In genomic region chr9:136712690-136713554, GRCh38 we compare ENCODE assay signal across 11 cellular contexts. TPM values are rescaled to one million over a fixed set of nuclear protein-coding genes. Genes with fewer than 3 reads are reported as not detected.
DNase-seq lines count a peak whose midpoint lies in the region; ATAC-seq, FAIRE-seq and TF ChIP-seq lines count a peak whose summit lies in the region.
"Had no signal": no experiment of that assay in that cellular context is flagged by ENCODE, and none has a peak within 500 bp of the region (broad histone marks: within the 10 kb centered on the region; RNA-seq: fewer than 3 reads in every experiment).

No MANE protein-coding gene starts in this region.

- peaks cover 42% of the 10 kb centered on the region for H3K4me1 Mint-ChIP-seq in endothelial cell (ENCODE audit: unreplicated experiment)
- peaks cover 19% of the 10 kb centered on the region for H3K4me1 Mint-ChIP-seq in neural progenitor cell

- no peak for DNase-seq in A549 (ENCODE audit: low read depth in 1 of 2, low spot score in 1 of 2)
- no peak for DNase-seq in OCI-LY7 (ENCODE audit: low spot score)
- no peak for DNase-seq in endothelial cell (ENCODE audit: low spot score)
- DNase-seq in neural progenitor cell (ENCODE audit: low spot score) = peak; percentile 59
- no peak for DNase-seq in erythroblast (lab: John Stamatoyannopoulos, UW)
- no peak for DNase-seq in stimulated activated naive CD4-positive, alpha-beta T cell (lab: John Stamatoyannopoulos, UW)
- DNase-seq in epidermal melanocyte (ENCODE audit: insufficient read length, low spot score) = no peak

- no peak for TF ChIP-seq RAD21 in A549 (conservative IDR thresholded peaks at IDR 0.05 in 1 of 2, IDR thresholded peaks at IDR 0.05 in 1 of 2)

- peak overlapping the region; percentile 70 for H3K9ac ChIP-seq in neural progenitor cell

- H3K27me3 ChIP-seq in neural progenitor cell = peaks cover 25% of the 10 kb centered on the region

- no TSS peak for BruUV-seq in OCI-LY7 (replicated peaks; lab: Mats Ljungman, UMichigan)

- H3K4me2 ChIP-seq in A549 (peak overlapping the region; percentile 97), OCI-LY7 (ENCODE audit: low read length) (peak overlapping the region; percentile 74), neural progenitor cell (peak overlapping the region; percentile 98)

- no peaks in the 10 kb centered on the region for H3K9me3 Mint-ChIP-seq in endothelial cell (ENCODE audit: unreplicated experiment)
- no peaks in the 10 kb centered on the region for H3K9me3 Mint-ChIP-seq in neural progenitor cell

- H3K27ac ChIP-seq in A549 = peak overlapping the region; percentile 83 to 91
- no peak overlapping the region for H3K27ac ChIP-seq in OCI-LY7 (ENCODE audit: low read depth, low read length, poor library complexity, severe bottlenecking)
- no peak overlapping the region for H3K27ac ChIP-seq in neural progenitor cell

- H2AFZ ChIP-seq in OCI-LY7 (ENCODE audit: low read length) (no peak overlapping the region), neural progenitor cell (replicated peaks) (peak overlapping the region; percentile 82)

- TF ChIP-seq POLR2A in A549 (IDR thresholded peaks at IDR 0.05; ENCODE audit: low read length) (no peak), erythroblast (IDR thresholded peaks at IDR 0.05; ENCODE audit: low read length) (no peak)

- H3K36me3 ChIP-seq in OCI-LY7 (ENCODE audit: insufficient read depth, low read length) (no peaks in the 10 kb centered on the region), neural progenitor cell (no peaks in the 10 kb centered on the region)

- no peak for FAIRE-seq in A549 (lab: Jason Lieb, UNC)

- H3K4me3 ChIP-seq in A549 (peak overlapping the region; percentile 66), OCI-LY7 (ENCODE audit: low read depth, low read length, poor library complexity, severe bottlenecking) (peak overlapping the region; percentile 77), neural progenitor cell (peak overlapping the region; percentile 99)

- H3K27ac Mint-ChIP-seq in endothelial cell (ENCODE audit: unreplicated experiment) (peak overlapping the region; percentile 70), neural progenitor cell (no peak overlapping the region)
- H3K27ac Mint-ChIP-seq: activated naive CD8-positive, alpha-beta T cell had no signal

- no peaks in the 10 kb centered on the region for H3K79me2 ChIP-seq in OCI-LY7 (ENCODE audit: insufficient read depth, low read depth, low read length)
- H3K79me2 ChIP-seq in neural progenitor cell (ENCODE audit: low read depth) = peaks cover 23% of the 10 kb centered on the region

- intact Hi-C loops in OCI-LY7 (cut with micrococcal nuclease; ENCODE audit: unreplicated experiment) = no loop called here

- H3K9me2 ChIP-seq in OCI-LY7 (ENCODE audit: insufficient read depth, low read length) = no peaks in the 10 kb centered on the region

- TF ChIP-seq CTCF in A549 (IDR thresholded peaks at IDR 0.05) (no peak), OCI-LY7 (conservative IDR thresholded peaks at IDR 0.05; ENCODE audit: low read length) (no peak), endothelial cell (IDR thresholded peaks at IDR 0.05; ENCODE audit: unreplicated experiment) (no peak), neural progenitor cell (IDR thresholded peaks at IDR 0.05) (no peak)

- H3K4me3 Mint-ChIP-seq in endothelial cell (ENCODE audit: unreplicated experiment) = peak overlapping the region; percentile 89
- peak overlapping the region; percentile 85 for H3K4me3 Mint-ChIP-seq in neural progenitor cell

- no peak for TF ChIP-seq EP300 in A549 (IDR thresholded peaks at IDR 0.05)

- no peaks in the 10 kb centered on the region for H3K9me3 ChIP-seq in A549
- no peaks in the 10 kb centered on the region for H3K9me3 ChIP-seq in OCI-LY7 (ENCODE audit: low read length)
- no peaks in the 10 kb centered on the region for H3K9me3 ChIP-seq in neural progenitor cell (ENCODE audit: low read depth)

- H3F3A ChIP-seq in neural progenitor cell (ENCODE audit: low read depth) = peaks cover 9% of the 10 kb centered on the region

- POLR2A ChIA-PET in A549 (lab: Yijun Ruan, JAX) (interaction anchor here (1.1 to 4.0 kb wide), 2 partner anchors 10 to 15 kb away, joined by 4 to 30 read pairs; no protein-coding TSS in a partner anchor), OCI-LY7 (lab: Charles Lee) (no interaction called here)

- ATAC-seq in A549 = peak; percentile 7 to 32; a peak in 3 of 6 replicates
- no peak for ATAC-seq in HG02623 (IDR thresholded peaks at IDR 0.05; ENCODE audit: unreplicated experiment)

- 8% methylated on average over 9 of the region's 57 CpGs for WGBS in A549 (ENCODE audit: missing lambda C conversion rate)

- CTCF ChIA-PET in A549 (lab: Yijun Ruan, JAX) = interaction anchor here (0.6 to 5.2 kb wide), 8 partner anchors 8 to 312 kb away, joined by 3 to 37 read pairs (median 3); no protein-coding TSS in a partner anchor
- CTCF ChIA-PET in OCI-LY7 (lab: Charles Lee; ENCODE audit: unreplicated experiment) = interaction anchor here (0.6 kb wide), 1 partner anchor 20 kb away, joined by 3 read pairs; no protein-coding TSS in a partner anchor

- H4K20me1 ChIP-seq in OCI-LY7 (ENCODE audit: insufficient read depth, low read length) (no peaks in the 10 kb centered on the region), neural progenitor cell (ENCODE audit: low read depth) (peaks cover 35% of the 10 kb centered on the region)

- peaks cover 18% of the 10 kb centered on the region for H3K27me3 Mint-ChIP-seq in endothelial cell (ENCODE audit: unreplicated experiment)
- H3K27me3 Mint-ChIP-seq in neural progenitor cell (ENCODE audit: insufficient read depth, low read depth) = peaks cover 4% of the 10 kb centered on the region

- H3K36me3 Mint-ChIP-seq in endothelial cell (ENCODE audit: low read depth, unreplicated experiment) = peaks cover 18% of the 10 kb centered on the region
- H3K36me3 Mint-ChIP-seq in neural progenitor cell = peaks cover 7% of the 10 kb centered on the region
- H3K36me3 Mint-ChIP-seq: activated naive CD8-positive, alpha-beta T cell had no signal

- H3K4me1 ChIP-seq in A549 = peaks cover 32% of the 10 kb centered on the region
- H3K4me1 ChIP-seq in OCI-LY7 (ENCODE audit: insufficient read depth, low read length, poor library complexity, severe bottlenecking) = peaks cover 9% of the 10 kb centered on the region
- peaks cover 9% of the 10 kb centered on the region for H3K4me1 ChIP-seq in neural progenitor cell

TF ChIP-seq in A549, 52 proteins besides CTCF, POLR2A, EP300 and RAD21 (continues in another document):
- no peak; the same call in 1 of the 2 replicates for TF ChIP-seq PHF8 (IDR thresholded peaks at IDR 0.05; ENCODE audit: borderline replicate concordance, low read depth)
- no peak for TF ChIP-seq MAFK (IDR thresholded peaks at IDR 0.05; ENCODE audit: partially characterized antibody)
- no peak for TF ChIP-seq SREBF2 (IDR thresholded peaks at IDR 0.05)

RNA-seq across cellular contexts. Expression of gene DIPK1B, which starts 0.6 kb away (rescaled TPM):
- polyA plus RNA-seq in A549 (2011; rRNA removed) (6.7 and 8.8 TPM in 2 replicates), A549 (2017; fragmentation: RNase III; extraction: RNeasy Plus Mini Kit Qiagen cat#74134 plus additional on column Dnase treatment) (6.0 to 8.2 TPM (median 6.7 TPM) in 3 replicates)
- 15.7 and 24.3 TPM in 2 replicates for polyA plus RNA-seq in A549 (2012; cell fraction: cytosol; rRNA removed)
- 36.4 and 49.4 TPM in 2 replicates for polyA plus RNA-seq in A549 (2012; cell fraction: nucleus; rRNA removed)
- polyA minus RNA-seq in A549 (2011; rRNA and poly(A)+ RNA removed) = 4.8 and 7.3 TPM in 2 replicates
- total RNA-seq in OCI-LY7 (2014; rRNA removed; shearing (Covaris generic)) = 13.3 and 13.9 TPM in 2 replicates
- total RNA-seq in OCI-LY7 (2022) (0.30 and 0.74 TPM in 2 replicates), endothelial cell (ENCODE audit: unreplicated experiment) (293 TPM), neural progenitor cell (ENCODE audit: low replicate concordance) (11.8 and 52.8 TPM in 2 replicates)
- total RNA-seq: myocyte had no signal

RNA-seq across cellular contexts. Expression of gene AGPAT2, which starts 25.7 kb away (rescaled TPM):
- polyA plus RNA-seq in A549 (2011; rRNA removed) = 32.3 and 38.6 TPM in 2 replicates
- polyA plus RNA-seq in A549 (2012; cell fraction: cytosol; rRNA removed) = 56.2 and 86.6 TPM in 2 replicates
- 85.4 and 94.9 TPM in 2 replicates for polyA plus RNA-seq in A549 (2012; cell fraction: nucleus; rRNA removed)
- 44.3 to 49.5 TPM (median 46.3 TPM) in 3 replicates for polyA plus RNA-seq in A549 (2017; fragmentation: RNase III; extraction: RNeasy Plus Mini Kit Qiagen cat#74134 plus additional on column Dnase treatment)
- polyA minus RNA-seq in A549 (2011; rRNA and poly(A)+ RNA removed) = 39.4 and 43.6 TPM in 2 replicates
- total RNA-seq in OCI-LY7 (2014; rRNA removed; shearing (Covaris generic)) = 20.8 and 29.6 TPM in 2 replicates
- total RNA-seq in OCI-LY7 (2022) = 15.2 and 18.3 TPM in 2 replicates
- total RNA-seq in endothelial cell (ENCODE audit: unreplicated experiment) = 38.9 TPM
- total RNA-seq in neural progenitor cell (ENCODE audit: low replicate concordance) = 2.4 and 3.4 TPM in 2 replicates

RNA-seq across cellular contexts. Expression of gene LCN10, which starts 29.8 kb away (rescaled TPM):
- not detected in 2 replicates for polyA plus RNA-seq in A549 (2011; rRNA removed)
- polyA plus RNA-seq in A549 (2012; cell fraction: cytosol; rRNA removed) = not detected in 2 replicates
- polyA plus RNA-seq in A549 (2012; cell fraction: nucleus; rRNA removed) = not detected in 2 replicates
- not detected in 3 replicates for polyA plus RNA-seq in A549 (2017; fragmentation: RNase III; extraction: RNeasy Plus Mini Kit Qiagen cat#74134 plus additional on column Dnase treatment)
- not detected in 2 replicates for polyA minus RNA-seq in A549 (2011; rRNA and poly(A)+ RNA removed)
- total RNA-seq in OCI-LY7 (2014; rRNA removed; shearing (Covaris generic)) = not detected in 2 replicates
- not detected in 2 replicates for total RNA-seq in OCI-LY7 (2022)
- total RNA-seq in endothelial cell (ENCODE audit: unreplicated experiment) = not detected
- total RNA-seq in neural progenitor cell (ENCODE audit: low replicate concordance) = not detected in 2 replicates
- total RNA-seq: myocyte, SK-MEL-5 had no signal

RNA-seq across cellular contexts. Expression of gene LCN6, which starts 35.4 kb away (rescaled TPM):
- polyA plus RNA-seq in A549 (2011; rRNA removed) (not detected in 2 replicates), A549 (2017; fragmentation: RNase III; extraction: RNeasy Plus Mini Kit Qiagen cat#74134 plus additional on column Dnase treatment) (not detected in 3 replicates)
- polyA plus RNA-seq in A549 (2012; cell fraction: cytosol; rRNA removed) = not detected in 2 replicates
- not detected in 2 replicates for polyA plus RNA-seq in A549 (2012; cell fraction: nucleus; rRNA removed)
- polyA minus RNA-seq in A549 (2011; rRNA and poly(A)+ RNA removed) = not detected in 2 replicates
- not detected in 2 replicates for total RNA-seq in OCI-LY7 (2014; rRNA removed; shearing (Covaris generic))
- total RNA-seq in OCI-LY7 (2022) (not detected in 2 replicates), endothelial cell (ENCODE audit: unreplicated experiment) (not detected), neural progenitor cell (ENCODE audit: low replicate concordance) (not detected in 2 replicates)
- total RNA-seq: myocyte, SK-MEL-5 had no signal

RNA-seq across cellular contexts. Expression of gene LCN8, which starts 45.1 kb away (rescaled TPM):
- polyA plus RNA-seq in A549 (2011; rRNA removed) (not detected in 2 replicates), A549 (2017; fragmentation: RNase III; extraction: RNeasy Plus Mini Kit Qiagen cat#74134 plus additional on column Dnase treatment) (not detected in 3 replicates)
- not detected in 2 replicates for polyA plus RNA-seq in A549 (2012; cell fraction: cytosol; rRNA removed)
- polyA plus RNA-seq in A549 (2012; cell fraction: nucleus; rRNA removed) = 0.05 TPM in 1 of 2 replicates, not detected in the other
- not detected in 2 replicates for polyA minus RNA-seq in A549 (2011; rRNA and poly(A)+ RNA removed)
- total RNA-seq in OCI-LY7 (2014; rRNA removed; shearing (Covaris generic)) = not detected in 2 replicates
- total RNA-seq in OCI-LY7 (2022) (not detected in 2 replicates), endothelial cell (ENCODE audit: unreplicated experiment) (not detected), neural progenitor cell (ENCODE audit: low replicate concordance) (not detected in 2 replicates)
- total RNA-seq: SK-MEL-5 had no signal

Comparison
In these comparisons a context has a peak if more than half of its experiments do, and no peak if none do; other contexts are left out.
1. H3K27ac ChIP-seq: peak in A549 (2 of 2); none in OCI-LY7 (single experiment) and neural progenitor cell (single experiment).
2. Peak in every context shown above with its lines, with median percentiles within 50 percentile points of each other: H3K4me2 ChIP-seq and H3K4me3 ChIP-seq.